Comparison of ENCODE assay signal across 16 cellular contexts in genomic region chr20:23180451-23180921, GRCh38.
DNase-seq lines count a peak whose midpoint lies in the region; ATAC-seq and TF ChIP-seq lines count a peak whose summit lies in the region.
"Had no signal": no experiment of that assay in that cellular context is flagged by ENCODE, and none has a peak within 500 bp of the region (broad histone marks: within the 10 kb centered on the region; RNA-seq: fewer than 3 reads in every experiment).

No MANE protein-coding gene starts in this region.

- no peak overlapping the region for H3K4me3 ChIP-seq in brain microvascular endothelial cell (ENCODE audit: low read depth, low read length)
- no peak overlapping the region for H3K4me3 ChIP-seq in left ventricle myocardium inferior
- no peak overlapping the region for H3K4me3 ChIP-seq in neuronal stem cell (ENCODE audit: low read length in 2 of 2)
- no peak overlapping the region for H3K4me3 ChIP-seq in thyroid gland (replicated peaks in 1 of 3)
- H3K4me3 ChIP-seq in body of pancreas, result no peak overlapping the region
- H3K4me3 ChIP-seq: GM23248 had no signal

- TF ChIP-seq CTCF in brain microvascular endothelial cell (IDR thresholded peaks at IDR 0.05; ENCODE audit: low read depth, low read length, missing control alignments) (no peak), left ventricle myocardium inferior (IDR thresholded peaks at IDR 0.05; ENCODE audit: borderline replicate concordance) (no peak), thyroid gland (IDR thresholded peaks at IDR 0.05) (no peak), body of pancreas (IDR thresholded peaks at IDR 0.05) (no peak)

- TF ChIP-seq POLR2A in thyroid gland (IDR thresholded peaks at IDR 0.05) (no peak), body of pancreas (IDR thresholded peaks at IDR 0.05) (no peak)

- no peak overlapping the region for H4K91ac ChIP-seq in neuronal stem cell (ENCODE audit: low read depth, low read length, poor library complexity)

- peak; percentile 23 for DNase-seq in brain microvascular endothelial cell
- DNase-seq in left ventricle myocardium inferior, result peak; percentile 69
- DNase-seq in neuronal stem cell (ENCODE audit: low spot score), result no peak
- peak in 1 of 2 donors; percentile 16 for DNase-seq in thyroid gland
- no peak for DNase-seq in NCI-H510A (lab: John Stamatoyannopoulos, UW)
- no peak for DNase-seq in body of pancreas
- no peak for DNase-seq in DMS53 (lab: John Stamatoyannopoulos, UW)
- DNase-seq: activated naive CD4-positive, alpha-beta T cell; BE2C; effector CD8-positive, alpha-beta T cell; foreskin melanocyte; MM.1S; NCI-H2081; NCI-H774 had no signal

- peak overlapping the region; percentile 74 for H2AK5ac ChIP-seq in neuronal stem cell (ENCODE audit: low read depth, low read length)

- H2BK120ac ChIP-seq in neuronal stem cell (ENCODE audit: low read depth, low read length), result no peak overlapping the region

- H3K27ac ChIP-seq in brain microvascular endothelial cell (peak overlapping the region; percentile 20), left ventricle myocardium inferior (replicated peaks) (peak overlapping the region; percentile 84), neuronal stem cell (replicated peaks; ENCODE audit: low read length) (no peak overlapping the region), thyroid gland (peak overlapping the region in 2 of 3 donors; percentile 36), body of pancreas (peak overlapping the region in 1 of 4 donors; percentile 0)
- H3K27ac ChIP-seq: GM23248 had no signal

- peaks cover 13% of the 10 kb centered on the region for H3K9me3 ChIP-seq in left ventricle myocardium inferior (replicated peaks)
- H3K9me3 ChIP-seq in neuronal stem cell (replicated peaks in 1 of 2; ENCODE audit: control insufficient read depth in 2 of 2, insufficient read depth in 1 of 2, low read depth in 1 of 2, low read length in 2 of 2), result peaks cover 0 to 3% of the 10 kb centered on the region in 2 donors
- H3K9me3 ChIP-seq in thyroid gland, result no peaks in the 10 kb centered on the region
- no peaks in the 10 kb centered on the region for H3K9me3 ChIP-seq in body of pancreas
- H3K9me3 ChIP-seq: BE2C had no signal

- H3K23ac ChIP-seq in neuronal stem cell (ENCODE audit: low read depth, low read length, poor library complexity), result no peak overlapping the region

- H2BK5ac ChIP-seq in neuronal stem cell (ENCODE audit: low read length), result no peak overlapping the region

- H3K14ac ChIP-seq in neuronal stem cell (ENCODE audit: low read length), result no peak overlapping the region

- H3K4me1 ChIP-seq in left ventricle myocardium inferior (peaks cover 42% of the 10 kb centered on the region), neuronal stem cell (ENCODE audit: control insufficient read depth in 2 of 2, insufficient read depth in 1 of 2, low read depth in 1 of 2, low read length in 2 of 2) (peaks cover 0 to 7% of the 10 kb centered on the region in 2 donors), thyroid gland (peaks cover 0 to 12% of the 10 kb centered on the region in 2 donors), body of pancreas (no peaks in the 10 kb centered on the region)
- H3K4me1 ChIP-seq: BE2C had no signal

- no CpG with 5 or more reads among the region's 9 CpGs for WGBS in neuronal stem cell (ENCODE audit: extremely low coverage in 2 of 2, insufficient read length in 2 of 2, insufficient replicate concordance in 1 of 2), 2 donors
- 63 to 68% methylated on average over 3 to 9 of the region's 9 CpGs for WGBS in thyroid gland, 2 donors
- 78 to 79% methylated on average over 6 to 9 of the region's 9 CpGs for WGBS in body of pancreas, 2 donors

- no peak for ATAC-seq in HG03039 (IDR thresholded peaks at IDR 0.05; ENCODE audit: unreplicated experiment)
- ATAC-seq in body of pancreas, result no peak

- no peak overlapping the region for H3K4me2 ChIP-seq in neuronal stem cell (ENCODE audit: insufficient read depth, low read length, poor library complexity, severe bottlenecking)

- H3K9ac ChIP-seq in neuronal stem cell (ENCODE audit: low read depth, low read length, poor library complexity), result no peak overlapping the region
- H3K9ac ChIP-seq: GM23248 had no signal

- no peaks in the 10 kb centered on the region for H3K79me1 ChIP-seq in neuronal stem cell (ENCODE audit: low read depth, low read length)

- no peak overlapping the region for H2BK15ac ChIP-seq in neuronal stem cell (ENCODE audit: low read length)

- intact Hi-C loops in left ventricle myocardium inferior (cut with micrococcal nuclease) (no loop called here), thyroid gland (cut with DNase I) (no loop called here), body of pancreas (cut with DNase I) (no loop called here)

- H2AFZ ChIP-seq in neuronal stem cell (ENCODE audit: low read length), result peak overlapping the region; percentile 83
- H2AFZ ChIP-seq: GM23248 had no signal

- H3K18ac ChIP-seq in neuronal stem cell (ENCODE audit: low read length), result peak overlapping the region; percentile 58

- H3K36me3 ChIP-seq in brain microvascular endothelial cell (replicated peaks), result no peaks in the 10 kb centered on the region
- H3K36me3 ChIP-seq in left ventricle myocardium inferior, result no peaks in the 10 kb centered on the region
- no peaks in the 10 kb centered on the region for H3K36me3 ChIP-seq in neuronal stem cell (replicated peaks in 1 of 2; ENCODE audit: control insufficient read depth in 2 of 2, insufficient read depth in 2 of 2, low read length in 2 of 2)
- H3K36me3 ChIP-seq in thyroid gland, result no peaks in the 10 kb centered on the region
- no peaks in the 10 kb centered on the region for H3K36me3 ChIP-seq in body of pancreas (replicated peaks in 1 of 2; ENCODE audit: insufficient read depth in 1 of 2, low read depth in 2 of 2)
- H3K36me3 ChIP-seq: BE2C had no signal

- in situ Hi-C loops in brain microvascular endothelial cell (cut with HindIII; ENCODE audit: low pct_ligation_motif_present, low sequenced_read_pairs), result no loop called here

- H4K8ac ChIP-seq in neuronal stem cell (ENCODE audit: low read depth, low read length), result no peak overlapping the region

- no peaks in the 10 kb centered on the region for H3K27me3 ChIP-seq in brain microvascular endothelial cell (replicated peaks)
- no peaks in the 10 kb centered on the region for H3K27me3 ChIP-seq in left ventricle myocardium inferior (ENCODE audit: low read depth)
- H3K27me3 ChIP-seq in neuronal stem cell (ENCODE audit: control insufficient read depth in 3 of 3, insufficient read depth in 3 of 3, low read depth in 1 of 3, low read length in 3 of 3), result no peaks in the 10 kb centered on the region
- no peaks in the 10 kb centered on the region for H3K27me3 ChIP-seq in thyroid gland
- H3K27me3 ChIP-seq in body of pancreas, result no peaks in the 10 kb centered on the region
- H3K27me3 ChIP-seq: BE2C had no signal

- peak overlapping the region; percentile 6 for H3K4ac ChIP-seq in neuronal stem cell (ENCODE audit: low read length)

- H2BK12ac ChIP-seq in neuronal stem cell (ENCODE audit: low read length), result no peak overlapping the region

Comparison
In these comparisons a context has a peak if more than half of its experiments do, and no peak if none do; other contexts are left out.
1. DNase-seq: peak in brain microvascular endothelial cell (single experiment) and left ventricle myocardium inferior (single experiment); none in neuronal stem cell (single experiment), NCI-H510A (single experiment), body of pancreas (0 of 4) and DMS53 (single experiment).